Comparison of ENCODE assay signal across 10 cellular contexts in the genomic region with DNA sequence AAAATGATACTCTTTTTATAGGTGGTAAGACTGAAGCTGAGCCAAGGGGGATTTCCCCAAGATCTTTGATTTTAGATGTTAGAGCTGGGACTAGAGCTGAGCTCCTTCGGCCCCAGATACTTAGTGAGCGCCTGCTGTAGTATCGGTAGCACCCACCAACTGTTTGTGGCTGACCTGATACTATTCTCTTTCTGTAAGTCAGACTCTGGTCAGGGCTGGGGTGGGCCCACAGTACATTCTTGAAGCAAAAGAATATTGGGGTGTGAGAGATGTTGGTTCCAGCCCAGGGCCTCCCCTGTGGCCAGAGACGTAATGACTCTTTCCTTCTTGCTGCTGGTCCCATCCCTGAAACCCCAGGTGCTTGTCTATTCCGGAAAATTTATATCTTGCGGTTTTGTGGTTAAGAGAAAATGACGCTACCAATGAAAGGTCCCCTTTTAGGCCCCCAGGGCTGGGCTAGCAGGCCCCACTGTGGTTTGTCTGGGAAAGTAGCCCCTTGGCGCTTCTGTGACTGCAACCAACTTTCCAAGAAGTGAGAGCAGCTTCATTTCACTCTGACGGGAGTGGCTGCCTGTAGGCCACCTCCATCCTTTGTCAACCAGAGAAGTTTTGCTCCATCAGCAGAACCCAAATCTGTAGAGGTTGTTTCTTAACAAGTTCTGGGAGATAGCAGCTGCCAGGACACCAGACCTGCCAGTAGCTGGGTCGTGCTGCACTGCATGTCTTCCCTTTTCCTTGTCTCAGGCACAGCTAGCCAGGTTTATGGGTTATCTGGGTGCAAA.
DNase-seq lines count a peak whose midpoint lies in the region; ATAC-seq and TF ChIP-seq lines count a peak whose summit lies in the region.
"Had no signal": no experiment of that assay in that cellular context is flagged by ENCODE, and none has a peak within 500 bp of the region (broad histone marks: within the 10 kb centered on the region; RNA-seq: fewer than 3 reads in every experiment).

No MANE protein-coding gene starts in this region.

- H3K4me1 Mint-ChIP-seq in MCF 10A (ENCODE audit: insufficient read depth, unreplicated experiment): peaks cover 54% of the 10 kb centered on the region
- peaks cover 42% of the 10 kb centered on the region for H3K4me1 Mint-ChIP-seq in T-helper 17 cell

- H3K27me3 ChIP-seq in breast epithelium: no peaks in the 10 kb centered on the region
- no peaks in the 10 kb centered on the region for H3K27me3 ChIP-seq in gastroesophageal sphincter
- no peaks in the 10 kb centered on the region for H3K27me3 ChIP-seq in neuronal stem cell (ENCODE audit: control insufficient read depth in 3 of 3, insufficient read depth in 3 of 3, low read depth in 1 of 3, low read length in 3 of 3)

- H2BK15ac ChIP-seq in neuronal stem cell (ENCODE audit: low read length): no peak overlapping the region

- H3K4me2 ChIP-seq in neuronal stem cell (ENCODE audit: insufficient read depth, low read length, poor library complexity, severe bottlenecking): no peak overlapping the region

- no peak overlapping the region for H4K91ac ChIP-seq in neuronal stem cell (ENCODE audit: low read depth, low read length, poor library complexity)

- no peak overlapping the region for H4K8ac ChIP-seq in neuronal stem cell (ENCODE audit: low read depth, low read length)

- no peak overlapping the region for H2AFZ ChIP-seq in neuronal stem cell (ENCODE audit: low read length)

- H3K9me3 ChIP-seq in breast epithelium: no peaks in the 10 kb centered on the region
- H3K9me3 ChIP-seq in T-helper 17 cell (ENCODE audit: control insufficient read depth, low read length, poor library complexity, severe bottlenecking): no peaks in the 10 kb centered on the region
- H3K9me3 ChIP-seq in gastroesophageal sphincter: no peaks in the 10 kb centered on the region
- no peaks in the 10 kb centered on the region for H3K9me3 ChIP-seq in neuronal stem cell (replicated peaks in 1 of 2; ENCODE audit: control insufficient read depth in 2 of 2, insufficient read depth in 1 of 2, low read depth in 1 of 2, low read length in 2 of 2)

- no peaks in the 10 kb centered on the region for H3K79me1 ChIP-seq in neuronal stem cell (ENCODE audit: low read depth, low read length)

- H3K14ac ChIP-seq in neuronal stem cell (ENCODE audit: low read length): no peak overlapping the region

- ATAC-seq in HG03135 (IDR thresholded peaks at IDR 0.05; ENCODE audit: unreplicated experiment) (peak; percentile 83), T-helper 17 cell (peak; percentile 87), gastroesophageal sphincter (no peak)

- WGBS in gastroesophageal sphincter (ENCODE audit: low coverage in 1 of 2), 2 donors: 93% methylated on average over 6 of the region's 10 CpGs; no CpG with 5 or more reads in 1 of the 2 donors
- WGBS in neuronal stem cell (ENCODE audit: extremely low coverage in 2 of 2, insufficient read length in 2 of 2, insufficient replicate concordance in 1 of 2), 2 donors: no CpG with 5 or more reads among the region's 10 CpGs

- H2AK5ac ChIP-seq in neuronal stem cell (ENCODE audit: low read depth, low read length): no peak overlapping the region

- no peaks in the 10 kb centered on the region for H3K36me3 ChIP-seq in breast epithelium
- no peaks in the 10 kb centered on the region for H3K36me3 ChIP-seq in gastroesophageal sphincter
- no peaks in the 10 kb centered on the region for H3K36me3 ChIP-seq in neuronal stem cell (replicated peaks in 1 of 2; ENCODE audit: control insufficient read depth in 2 of 2, insufficient read depth in 2 of 2, low read length in 2 of 2)

- H3K36me3 Mint-ChIP-seq in MCF 10A (ENCODE audit: insufficient read depth, unreplicated experiment) (peaks cover 6% of the 10 kb centered on the region), T-helper 17 cell (ENCODE audit: low read depth) (no peaks in the 10 kb centered on the region)
- H3K36me3 Mint-ChIP-seq: brain had no signal

- no TSS peak for BruUV-seq in MCF 10A (replicated peaks; lab: Mats Ljungman, UMichigan)

- no peak overlapping the region for H2BK120ac ChIP-seq in neuronal stem cell (ENCODE audit: low read depth, low read length)

- intact Hi-C loops in MCF 10A (cut with micrococcal nuclease) (no loop called here), breast epithelium (cut with DNase I; ENCODE audit: low total_unique reads) (no loop called here)

- H3K9me3 Mint-ChIP-seq in MCF 10A (ENCODE audit: unreplicated experiment): no peaks in the 10 kb centered on the region
- H3K9me3 Mint-ChIP-seq: brain had no signal

- POLR2A ChIA-PET in MCF 10A (lab: Yijun Ruan, JAX): interaction anchor here (0.6 to 0.8 kb wide), 3 partner anchors 11 to 210 kb away, joined by 3 read pairs; no protein-coding TSS in a partner anchor

- TF ChIP-seq POLR2A in breast epithelium (IDR thresholded peaks at IDR 0.05) (no peak), gastroesophageal sphincter (IDR thresholded peaks at IDR 0.05) (no peak)

- peak overlapping the region; percentile 70 for H3K27ac Mint-ChIP-seq in MCF 10A (ENCODE audit: low read depth, unreplicated experiment)
- H3K27ac Mint-ChIP-seq in T-helper 17 cell: peak overlapping the region; percentile 89

- peak; percentile 90 for DNase-seq in MCF 10A (ENCODE audit: unreplicated experiment)
- no peak for DNase-seq in breast epithelium (ENCODE audit: low spot score in 2 of 2)
- no peak for DNase-seq in T-helper 17 cell
- peak; percentile 55 for DNase-seq in germinal center (ENCODE audit: low spot score)
- no peak for DNase-seq in NCI-H2196 treated with DMSO at 0.1 percent for 48 hours (lab: John Stamatoyannopoulos, UW; ENCODE audit: unreplicated experiment)
- DNase-seq in neuronal stem cell (ENCODE audit: low spot score): no peak

- CTCF ChIA-PET in MCF 10A (lab: Yijun Ruan, JAX): interaction anchor here (1.6 to 2.5 kb wide), 2 partner anchors 10 to 19 kb away, joined by 7 to 8 read pairs; no protein-coding TSS in a partner anchor

- no peak overlapping the region for H2BK12ac ChIP-seq in neuronal stem cell (ENCODE audit: low read length)

- H3K23ac ChIP-seq in neuronal stem cell (ENCODE audit: low read depth, low read length, poor library complexity): no peak overlapping the region

- no peak overlapping the region for H3K4ac ChIP-seq in neuronal stem cell (ENCODE audit: low read length)

- H3K9ac ChIP-seq in neuronal stem cell (ENCODE audit: low read depth, low read length, poor library complexity): no peak overlapping the region

- TF ChIP-seq CTCF in MCF 10A (IDR thresholded peaks at IDR 0.05; ENCODE audit: unreplicated experiment) (no peak), breast epithelium (IDR thresholded peaks at IDR 0.05) (no peak), gastroesophageal sphincter (IDR thresholded peaks at IDR 0.05) (no peak)

- H3K4me1 ChIP-seq in breast epithelium (peaks cover 0 to 6% of the 10 kb centered on the region in 2 donors), gastroesophageal sphincter (peaks cover 0 to 36% (median 7%) of the 10 kb centered on the region in 3 donors), neuronal stem cell (ENCODE audit: control insufficient read depth in 2 of 2, insufficient read depth in 1 of 2, low read depth in 1 of 2, low read length in 2 of 2) (peaks cover 0 to 4% of the 10 kb centered on the region in 2 donors)

- H3K27me3 Mint-ChIP-seq in MCF 10A (ENCODE audit: insufficient read depth, unreplicated experiment): no peaks in the 10 kb centered on the region
- H3K27me3 Mint-ChIP-seq in T-helper 17 cell: no peaks in the 10 kb centered on the region
- H3K27me3 Mint-ChIP-seq: brain had no signal

- H3K4me3 Mint-ChIP-seq in MCF 10A (ENCODE audit: unreplicated experiment): no peak overlapping the region
- peak overlapping the region; percentile 47 for H3K4me3 Mint-ChIP-seq in T-helper 17 cell
- H3K4me3 Mint-ChIP-seq: brain had no signal

- no peak overlapping the region for H3K27ac ChIP-seq in breast epithelium
- no peak overlapping the region for H3K27ac ChIP-seq in gastroesophageal sphincter
- no peak overlapping the region for H3K27ac ChIP-seq in neuronal stem cell (replicated peaks; ENCODE audit: low read length)
- H3K27ac ChIP-seq: C4-2B had no signal

- H3K4me3 ChIP-seq in breast epithelium (no peak overlapping the region), gastroesophageal sphincter (no peak overlapping the region), neuronal stem cell (ENCODE audit: low read length in 2 of 2) (no peak overlapping the region)

- H2BK5ac ChIP-seq in neuronal stem cell (ENCODE audit: low read length): no peak overlapping the region

- no peak for TF ChIP-seq EP300 in gastroesophageal sphincter (IDR thresholded peaks at IDR 0.05)

- H3K18ac ChIP-seq in neuronal stem cell (ENCODE audit: low read length): no peak overlapping the region

Comparison
In these comparisons a context has a peak if more than half of its experiments do, and no peak if none do; other contexts are left out.
1. DNase-seq: peak in MCF 10A (single experiment) and germinal center (single experiment); none in breast epithelium (0 of 2), T-helper 17 cell (0 of 3), NCI-H2196 treated with DMSO at 0.1 percent for 48 hours (single experiment) and neuronal stem cell (single experiment).